ENCODE assay signal across 16 cellular contexts in the genomic region with DNA sequence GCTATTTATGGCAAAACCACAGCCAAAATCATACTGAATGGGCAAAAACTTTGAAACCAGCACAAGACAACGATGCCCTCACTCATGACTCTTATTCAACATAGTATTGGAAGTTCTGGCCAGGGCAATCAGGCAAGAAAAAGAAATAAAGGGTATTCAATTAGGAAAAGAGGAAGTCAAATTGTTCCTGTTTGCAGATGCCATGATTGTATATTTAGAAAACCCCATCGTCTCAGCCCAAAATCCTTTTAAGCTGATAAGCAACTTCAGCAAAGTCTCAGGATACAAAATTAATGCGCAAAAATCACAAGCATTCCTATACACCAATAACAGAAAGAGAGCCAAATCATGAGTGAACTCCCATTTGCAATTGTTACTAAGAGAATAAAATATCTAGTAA. TPM values are rescaled to one million over a fixed set of nuclear protein-coding genes. Genes with fewer than 3 reads are reported as not detected.
"Had no signal": no experiment of that assay in that cellular context is flagged by ENCODE, and none has a peak within 500 bp of the region (broad histone marks: within the 10 kb centered on the region; RNA-seq: fewer than 3 reads in every experiment).

No MANE protein-coding gene starts in this region.

RNA-seq across cellular contexts. Expression of a gene that starts 10.4 kb away (rescaled TPM):
- total RNA-seq: kidney; kidney epithelial cell; left cardiac atrium; left ventricle myocardium inferior; left ventricle myocardium superior; lung microvascular endothelial cell; mammary epithelial cell; mesenteric fat pad; mesothelial cell of epicardium; mononuclear cell; naive thymus-derived CD4-positive, alpha-beta T cell had no signal
- polyA plus RNA-seq: immature natural killer cell, keratinocyte had no signal

RNA-seq across cellular contexts. Expression of a gene that starts 38.6 kb away (rescaled TPM):
- total RNA-seq: kidney; kidney epithelial cell; left lung; left ventricle myocardium inferior; left ventricle myocardium superior; lower lobe of right lung; lung microvascular endothelial cell; mammary epithelial cell; mesothelial cell of epicardium; mononuclear cell; naive thymus-derived CD4-positive, alpha-beta T cell had no signal
- polyA plus RNA-seq: immature natural killer cell; keratinocyte; lung; mammary epithelial cell; naive thymus-derived CD4-positive, alpha-beta T cell had no signal
